22 cellular contexts compared by ENCODE assay signal in genomic region chr6:14786008-14786407, GRCh38.
"Had no signal": no experiment of that assay in that cellular context is flagged by ENCODE, and none has a peak within 500 bp of the region (broad histone marks: within the 10 kb centered on the region; RNA-seq: fewer than 3 reads in every experiment).

No MANE protein-coding gene starts in this region.

- H3K27ac Mint-ChIP-seq: memory B cell; mesothelial cell of epicardium; natural killer cell; stimulated activated naive B cell treated with anti-CD40 and anti-IgM and Interleukin-4, amounts not matched to agents 10 μg/mL and 1 μg/mL and 100 μg/mL, for 72 hours had no signal

- H3K27me3 ChIP-seq: heart left ventricle, ovary, right atrium auricular region, sigmoid colon, testis, tibial nerve, upper lobe of right lung, vagina had no signal

- H3K9me3 Mint-ChIP-seq: memory B cell; natural killer cell; stimulated activated naive CD8-positive, alpha-beta T cell treated with anti-CD3 and anti-CD28 coated beads, Interleukin-15, amount 100 ng/mL, for 72 hours had no signal

- H3K27ac ChIP-seq: heart left ventricle, ovary, right atrium auricular region, sigmoid colon, skin epidermis, testis, tibial nerve, upper lobe of right lung, vagina had no signal

- ATAC-seq: esophagus mucosa; heart left ventricle; left lobe of liver; stimulated activated naive B cell treated with anti-CD40 and anti-IgM and Interleukin-4, amounts not matched to agents 10 μg/mL and 1 μg/mL and 100 μg/mL, for 72 hours; stimulated activated naive CD8-positive, alpha-beta T cell treated with anti-CD3 and anti-CD28 coated beads, Interleukin-15, amount 100 ng/mL, for 72 hours; upper lobe of right lung had no signal

- H3K4me3 Mint-ChIP-seq: memory B cell; mesothelial cell of epicardium; natural killer cell; stimulated activated naive B cell treated with anti-CD40 and anti-IgM and Interleukin-4, amounts not matched to agents 10 μg/mL and 1 μg/mL and 100 μg/mL, for 72 hours; stimulated activated naive CD8-positive, alpha-beta T cell treated with anti-CD3 and anti-CD28 coated beads, Interleukin-15, amount 100 ng/mL, for 72 hours had no signal

- H3K36me3 ChIP-seq: heart left ventricle, ovary, right atrium auricular region, sigmoid colon, tibial nerve, upper lobe of right lung, vagina had no signal

- H3K9me3 ChIP-seq: heart left ventricle, ovary, right atrium auricular region, sigmoid colon, testis, tibial nerve, upper lobe of right lung, vagina had no signal

- H3K4me3 ChIP-seq: heart left ventricle, ovary, right atrium auricular region, sigmoid colon, skin epidermis, testis, tibial nerve, upper lobe of right lung, vagina had no signal

- H3K36me3 Mint-ChIP-seq: memory B cell; mesothelial cell of epicardium; natural killer cell; stimulated activated naive B cell treated with anti-CD40 and anti-IgM and Interleukin-4, amounts not matched to agents 10 μg/mL and 1 μg/mL and 100 μg/mL, for 72 hours had no signal

- H3K27me3 Mint-ChIP-seq: memory B cell; stimulated activated naive B cell treated with anti-CD40 and anti-IgM and Interleukin-4, amounts not matched to agents 10 μg/mL and 1 μg/mL and 100 μg/mL, for 72 hours; stimulated activated naive CD8-positive, alpha-beta T cell treated with anti-CD3 and anti-CD28 coated beads, Interleukin-15, amount 100 ng/mL, for 72 hours had no signal

- H3K4me1 ChIP-seq: heart left ventricle, right atrium auricular region, testis, tibial nerve, upper lobe of right lung, vagina had no signal

- DNase-seq: effector memory CD4-positive, alpha-beta T cell; heart left ventricle; hippocampal formation; islet precursor cell; natural killer cell; nucleus accumbens; ovary; sigmoid colon; stimulated activated CD4-positive, alpha-beta T cell treated with anti-CD3 and anti-CD28 coated beads, Interleukin-2, amount 100 ng/mL, for 24 hours; stimulated activated CD4-positive, alpha-beta T cell treated with anti-CD3 and anti-CD28 coated beads, Interleukin-4, amount 100 ng/mL, for 4 hours; stimulated activated naive B cell treated with anti-CD40 and anti-IgM and Interleukin-4, amounts not matched to agents 10 μg/mL and 1 μg/mL and 100 μg/mL, for 72 hours; stimulated activated naive CD8-positive, alpha-beta T cell treated with anti-CD3 and anti-CD28 coated beads, Interleukin-15, amount 100 ng/mL, for 72 hours; testis; upper lobe of right lung had no signal
